Comparison of ENCODE assay signal across 1 cellular context in the genomic region with DNA sequence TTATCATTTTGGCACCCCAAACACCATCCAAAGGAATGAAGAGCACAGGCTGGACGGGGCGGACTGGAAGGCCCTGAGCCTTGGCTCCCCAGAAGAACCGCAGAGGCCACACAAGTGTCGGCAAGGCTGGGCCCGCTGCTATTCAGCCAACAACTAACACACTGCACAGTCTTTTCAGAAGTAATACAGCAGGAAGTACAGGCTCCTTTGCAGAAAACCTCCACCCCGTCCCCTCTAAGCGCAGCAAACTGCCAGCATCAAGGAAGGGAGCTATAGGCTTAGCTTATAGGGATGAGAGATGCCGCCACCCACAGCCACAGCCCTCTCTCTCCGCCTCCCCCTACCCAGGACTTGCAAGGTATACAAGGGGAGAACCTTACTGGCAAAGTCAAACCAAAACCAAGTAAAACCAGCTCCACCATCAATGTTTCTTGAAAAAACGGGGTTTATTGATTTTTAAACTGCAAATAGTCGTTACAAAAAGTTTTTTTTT.
A peak's percentile ranks its signal among the peaks of the same experiment; 100 is the strongest.
TF ChIP-seq lines count a peak whose summit lies in the region.

No MANE protein-coding gene starts in this region.

TF ChIP-seq in WTC11, 78 proteins besides CTCF, POLR2A, EP300 and RAD21 (continued from another document):
- TF ChIP-seq, protein P1, sequence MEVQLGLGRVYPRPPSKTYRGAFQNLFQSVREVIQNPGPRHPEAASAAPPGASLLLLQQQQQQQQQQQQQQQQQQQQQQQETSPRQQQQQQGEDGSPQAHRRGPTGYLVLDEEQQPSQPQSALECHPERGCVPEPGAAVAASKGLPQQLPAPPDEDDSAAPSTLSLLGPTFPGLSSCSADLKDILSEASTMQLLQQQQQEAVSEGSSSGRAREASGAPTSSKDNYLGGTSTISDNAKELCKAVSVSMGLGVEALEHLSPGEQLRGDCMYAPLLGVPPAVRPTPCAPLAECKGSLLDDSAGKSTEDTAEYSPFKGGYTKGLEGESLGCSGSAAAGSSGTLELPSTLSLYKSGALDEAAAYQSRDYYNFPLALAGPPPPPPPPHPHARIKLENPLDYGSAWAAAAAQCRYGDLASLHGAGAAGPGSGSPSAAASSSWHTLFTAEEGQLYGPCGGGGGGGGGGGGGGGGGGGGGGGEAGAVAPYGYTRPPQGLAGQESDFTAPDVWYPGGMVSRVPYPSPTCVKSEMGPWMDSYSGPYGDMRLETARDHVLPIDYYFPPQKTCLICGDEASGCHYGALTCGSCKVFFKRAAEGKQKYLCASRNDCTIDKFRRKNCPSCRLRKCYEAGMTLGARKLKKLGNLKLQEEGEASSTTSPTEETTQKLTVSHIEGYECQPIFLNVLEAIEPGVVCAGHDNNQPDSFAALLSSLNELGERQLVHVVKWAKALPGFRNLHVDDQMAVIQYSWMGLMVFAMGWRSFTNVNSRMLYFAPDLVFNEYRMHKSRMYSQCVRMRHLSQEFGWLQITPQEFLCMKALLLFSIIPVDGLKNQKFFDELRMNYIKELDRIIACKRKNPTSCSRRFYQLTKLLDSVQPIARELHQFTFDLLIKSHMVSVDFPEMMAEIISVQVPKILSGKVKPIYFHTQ (CRISPR knock-in tag; IDR thresholded peaks at IDR 0.05) = peak; percentile 72; the same call in 1 of the 2 replicates
- TF ChIP-seq TCF7 (CRISPR knock-in tag; IDR thresholded peaks at IDR 0.05; ENCODE audit: low read depth) = no peak
- TF ChIP-seq, protein P2, sequence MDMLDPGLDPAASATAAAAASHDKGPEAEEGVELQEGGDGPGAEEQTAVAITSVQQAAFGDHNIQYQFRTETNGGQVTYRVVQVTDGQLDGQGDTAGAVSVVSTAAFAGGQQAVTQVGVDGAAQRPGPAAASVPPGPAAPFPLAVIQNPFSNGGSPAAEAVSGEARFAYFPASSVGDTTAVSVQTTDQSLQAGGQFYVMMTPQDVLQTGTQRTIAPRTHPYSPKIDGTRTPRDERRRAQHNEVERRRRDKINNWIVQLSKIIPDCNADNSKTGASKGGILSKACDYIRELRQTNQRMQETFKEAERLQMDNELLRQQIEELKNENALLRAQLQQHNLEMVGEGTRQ (CRISPR knock-in tag; IDR thresholded peaks at IDR 0.05) = no peak
- no peak for TF ChIP-seq CBFB (CRISPR knock-in tag; IDR thresholded peaks at IDR 0.05; ENCODE audit: low read depth)
- TF ChIP-seq NR3C1 (CRISPR knock-in tag; conservative IDR thresholded peaks at IDR 0.05; ENCODE audit: low read depth) = no peak
- no peak for TF ChIP-seq ZNF263 (CRISPR knock-in tag; IDR thresholded peaks at IDR 0.05; ENCODE audit: low read depth)
- TF ChIP-seq, protein P3, sequence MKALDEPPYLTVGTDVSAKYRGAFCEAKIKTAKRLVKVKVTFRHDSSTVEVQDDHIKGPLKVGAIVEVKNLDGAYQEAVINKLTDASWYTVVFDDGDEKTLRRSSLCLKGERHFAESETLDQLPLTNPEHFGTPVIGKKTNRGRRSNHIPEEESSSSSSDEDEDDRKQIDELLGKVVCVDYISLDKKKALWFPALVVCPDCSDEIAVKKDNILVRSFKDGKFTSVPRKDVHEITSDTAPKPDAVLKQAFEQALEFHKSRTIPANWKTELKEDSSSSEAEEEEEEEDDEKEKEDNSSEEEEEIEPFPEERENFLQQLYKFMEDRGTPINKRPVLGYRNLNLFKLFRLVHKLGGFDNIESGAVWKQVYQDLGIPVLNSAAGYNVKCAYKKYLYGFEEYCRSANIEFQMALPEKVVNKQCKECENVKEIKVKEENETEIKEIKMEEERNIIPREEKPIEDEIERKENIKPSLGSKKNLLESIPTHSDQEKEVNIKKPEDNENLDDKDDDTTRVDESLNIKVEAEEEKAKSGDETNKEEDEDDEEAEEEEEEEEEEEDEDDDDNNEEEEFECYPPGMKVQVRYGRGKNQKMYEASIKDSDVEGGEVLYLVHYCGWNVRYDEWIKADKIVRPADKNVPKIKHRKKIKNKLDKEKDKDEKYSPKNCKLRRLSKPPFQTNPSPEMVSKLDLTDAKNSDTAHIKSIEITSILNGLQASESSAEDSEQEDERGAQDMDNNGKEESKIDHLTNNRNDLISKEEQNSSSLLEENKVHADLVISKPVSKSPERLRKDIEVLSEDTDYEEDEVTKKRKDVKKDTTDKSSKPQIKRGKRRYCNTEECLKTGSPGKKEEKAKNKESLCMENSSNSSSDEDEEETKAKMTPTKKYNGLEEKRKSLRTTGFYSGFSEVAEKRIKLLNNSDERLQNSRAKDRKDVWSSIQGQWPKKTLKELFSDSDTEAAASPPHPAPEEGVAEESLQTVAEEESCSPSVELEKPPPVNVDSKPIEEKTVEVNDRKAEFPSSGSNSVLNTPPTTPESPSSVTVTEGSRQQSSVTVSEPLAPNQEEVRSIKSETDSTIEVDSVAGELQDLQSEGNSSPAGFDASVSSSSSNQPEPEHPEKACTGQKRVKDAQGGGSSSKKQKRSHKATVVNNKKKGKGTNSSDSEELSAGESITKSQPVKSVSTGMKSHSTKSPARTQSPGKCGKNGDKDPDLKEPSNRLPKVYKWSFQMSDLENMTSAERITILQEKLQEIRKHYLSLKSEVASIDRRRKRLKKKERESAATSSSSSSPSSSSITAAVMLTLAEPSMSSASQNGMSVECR (CRISPR knock-in tag; IDR thresholded peaks at IDR 0.05; ENCODE audit: borderline replicate concordance) = no peak
- no peak for TF ChIP-seq RORB (CRISPR knock-in tag; IDR thresholded peaks at IDR 0.05)
- TF ChIP-seq, protein P4, sequence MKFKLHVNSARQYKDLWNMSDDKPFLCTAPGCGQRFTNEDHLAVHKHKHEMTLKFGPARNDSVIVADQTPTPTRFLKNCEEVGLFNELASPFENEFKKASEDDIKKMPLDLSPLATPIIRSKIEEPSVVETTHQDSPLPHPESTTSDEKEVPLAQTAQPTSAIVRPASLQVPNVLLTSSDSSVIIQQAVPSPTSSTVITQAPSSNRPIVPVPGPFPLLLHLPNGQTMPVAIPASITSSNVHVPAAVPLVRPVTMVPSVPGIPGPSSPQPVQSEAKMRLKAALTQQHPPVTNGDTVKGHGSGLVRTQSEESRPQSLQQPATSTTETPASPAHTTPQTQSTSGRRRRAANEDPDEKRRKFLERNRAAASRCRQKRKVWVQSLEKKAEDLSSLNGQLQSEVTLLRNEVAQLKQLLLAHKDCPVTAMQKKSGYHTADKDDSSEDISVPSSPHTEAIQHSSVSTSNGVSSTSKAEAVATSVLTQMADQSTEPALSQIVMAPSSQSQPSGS (CRISPR knock-in tag; IDR thresholded peaks at IDR 0.05; ENCODE audit: borderline replicate concordance, low read depth) = no peak
- TF ChIP-seq, protein P5, sequence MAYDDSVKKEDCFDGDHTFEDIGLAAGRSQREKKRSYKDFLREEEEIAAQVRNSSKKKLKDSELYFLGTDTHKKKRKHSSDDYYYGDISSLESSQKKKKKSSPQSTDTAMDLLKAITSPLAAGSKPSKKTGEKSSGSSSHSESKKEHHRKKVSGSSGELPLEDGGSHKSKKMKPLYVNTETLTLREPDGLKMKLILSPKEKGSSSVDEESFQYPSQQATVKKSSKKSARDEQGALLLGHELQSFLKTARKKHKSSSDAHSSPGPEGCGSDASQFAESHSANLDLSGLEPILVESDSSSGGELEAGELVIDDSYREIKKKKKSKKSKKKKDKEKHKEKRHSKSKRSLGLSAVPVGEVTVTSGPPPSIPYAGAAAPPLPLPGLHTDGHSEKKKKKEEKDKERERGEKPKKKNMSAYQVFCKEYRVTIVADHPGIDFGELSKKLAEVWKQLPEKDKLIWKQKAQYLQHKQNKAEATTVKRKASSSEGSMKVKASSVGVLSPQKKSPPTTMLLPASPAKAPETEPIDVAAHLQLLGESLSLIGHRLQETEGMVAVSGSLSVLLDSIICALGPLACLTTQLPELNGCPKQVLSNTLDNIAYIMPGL (CRISPR knock-in tag; IDR thresholded peaks at IDR 0.05) = no peak
- 0 out of 2 replicates have a peak, but pooled peaks have one; percentile 15 for TF ChIP-seq ZNF232 (CRISPR knock-in tag; IDR thresholded peaks at IDR 0.05)
- TF ChIP-seq PRRX2 (CRISPR knock-in tag; IDR thresholded peaks at IDR 0.05) = no peak; the same call in 1 of the 2 replicates
- TF ChIP-seq, protein P6, sequence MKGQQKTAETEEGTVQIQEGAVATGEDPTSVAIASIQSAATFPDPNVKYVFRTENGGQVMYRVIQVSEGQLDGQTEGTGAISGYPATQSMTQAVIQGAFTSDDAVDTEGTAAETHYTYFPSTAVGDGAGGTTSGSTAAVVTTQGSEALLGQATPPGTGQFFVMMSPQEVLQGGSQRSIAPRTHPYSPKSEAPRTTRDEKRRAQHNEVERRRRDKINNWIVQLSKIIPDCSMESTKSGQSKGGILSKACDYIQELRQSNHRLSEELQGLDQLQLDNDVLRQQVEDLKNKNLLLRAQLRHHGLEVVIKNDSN (CRISPR knock-in tag; IDR thresholded peaks at IDR 0.05) = no peak
TF ChIP-seq in WTC11: peak in this region for 3.
